Comparison of ENCODE assay signal across 22 cellular contexts in the genomic region with DNA sequence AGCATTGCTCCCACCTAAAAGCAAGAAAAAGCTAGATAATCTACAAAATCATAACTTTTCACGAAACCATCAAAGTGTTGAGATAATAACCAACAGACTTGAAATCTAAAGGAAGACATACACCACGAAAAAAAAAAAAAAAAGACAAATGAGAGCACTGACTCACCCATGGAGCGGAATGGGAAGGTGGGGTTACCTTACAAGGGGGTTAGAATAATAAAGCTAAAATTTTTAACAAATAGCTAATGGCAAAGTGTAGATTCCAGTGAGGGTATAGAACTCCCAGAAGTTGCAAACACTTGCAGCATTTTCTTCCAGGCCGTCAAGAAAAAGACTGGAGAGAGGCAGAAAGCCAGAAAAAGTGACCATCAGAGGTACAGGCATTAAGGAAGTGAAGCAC. TPM values are rescaled to one million over a fixed set of nuclear protein-coding genes. Genes with fewer than 3 reads are reported as not detected.
DNase-seq lines count a peak whose midpoint lies in the region; ATAC-seq, FAIRE-seq and TF ChIP-seq lines count a peak whose summit lies in the region.
"Had no signal": no experiment of that assay in that cellular context is flagged by ENCODE, and none has a peak within 500 bp of the region (broad histone marks: within the 10 kb centered on the region; RNA-seq: fewer than 3 reads in every experiment).

No MANE protein-coding gene starts in this region.

- no peak for ATAC-seq in GM18517 (IDR thresholded peaks at IDR 0.05; ENCODE audit: unreplicated experiment)
- no peak for ATAC-seq in GM18870 (IDR thresholded peaks at IDR 0.05; ENCODE audit: unreplicated experiment)
- ATAC-seq in HG02885 (IDR thresholded peaks at IDR 0.05; ENCODE audit: poor library complexity, unreplicated experiment) = no peak
- ATAC-seq: activated CD8-positive, alpha-beta T cell treated with anti-CD3 and anti-CD28 coated beads for 36 hours; CD8-positive, alpha-beta T cell; left lung; mucosa of descending colon; right cardiac atrium; stimulated activated effector memory CD8-positive, alpha-beta T cell treated with anti-CD3 and anti-CD28 coated beads, Interleukin-12 subunit alpha, Interleukin-12 subunit beta, amount 100 ng/mL, for 72 hours had no signal

- FAIRE-seq in RCC 7860 (lab: Jason Lieb, UNC) = peak; percentile 10
- FAIRE-seq: GM18507 had no signal

- intact Hi-C loops in posterior vena cava (cut with DNase I) = no loop called here

- no peak overlapping the region for H3K4me3 ChIP-seq in fibroblast of mammary gland (ENCODE audit: control insufficient read depth, low read depth, low read length)
- H3K4me3 ChIP-seq: left lung, mucosa of descending colon, thoracic aorta had no signal

- no peak for TF ChIP-seq CTCF in fibroblast of mammary gland (conservative IDR thresholded peaks at IDR 0.05; ENCODE audit: control insufficient read depth, insufficient read depth, low read depth, low read length)

- DNase-seq in A172 (ENCODE audit: low spot score) (peak; percentile 28), EL (peak; percentile 41), RCC 7860 (ENCODE audit: low spot score) (no peak), fibroblast of mammary gland (ENCODE audit: low read depth) (peak; percentile 44), posterior vena cava (ENCODE audit: low spot score) (no peak)
- DNase-seq: activated CD8-positive, alpha-beta T cell treated with anti-CD3 and anti-CD28 coated beads for 36 hours; activated T-cell treated with anti-CD3 and anti-CD28 coated beads, Interleukin-2, amount 50 U/mL, for 24 hours; CD8-positive, alpha-beta T cell; cortex of kidney; GOT3; left lung; MM.1S; mucosa of descending colon; NCI-H1694; right cardiac atrium; SHP77 treated with DMSO at 0.1 percent for 48 hours had no signal

RNA-seq across cellular contexts. Expression of a gene that starts 27.2 kb away (rescaled TPM):
- 5.4 and 8.1 TPM in 2 replicates for total RNA-seq in A172 (2014; rRNA removed; shearing (Covaris generic))
- total RNA-seq in posterior vena cava = 1 to 10 TPM; 5.0 to 5.4 TPM

RNA-seq across cellular contexts. Expression of a gene that starts 28.4 kb away (rescaled TPM):
- total RNA-seq in A172 (2014; rRNA removed; shearing (Covaris generic)) = 31.9 and 71.3 TPM in 2 replicates
- 10 to 100 TPM; 38.4 to 47.5 TPM for total RNA-seq in posterior vena cava

Comparison
In these comparisons a context has a peak if more than half of its experiments do, and no peak if none do; other contexts are left out.
1. DNase-seq: peak in A172 (single experiment), EL (single experiment) and fibroblast of mammary gland (single experiment); none in RCC 7860 (single experiment) and posterior vena cava (single experiment).